ENCODE assay signal across 1 cellular context in genomic region chr2:64624108-64624610, GRCh38.
TF ChIP-seq lines count a peak whose summit lies in the region.

No MANE protein-coding gene starts in this region.

TF ChIP-seq in HepG2, 621 proteins besides CTCF, POLR2A, EP300 and RAD21:
- TF ChIP-seq, protein P1, sequence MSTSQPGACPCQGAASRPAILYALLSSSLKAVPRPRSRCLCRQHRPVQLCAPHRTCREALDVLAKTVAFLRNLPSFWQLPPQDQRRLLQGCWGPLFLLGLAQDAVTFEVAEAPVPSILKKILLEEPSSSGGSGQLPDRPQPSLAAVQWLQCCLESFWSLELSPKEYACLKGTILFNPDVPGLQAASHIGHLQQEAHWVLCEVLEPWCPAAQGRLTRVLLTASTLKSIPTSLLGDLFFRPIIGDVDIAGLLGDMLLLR (CRISPR knock-in tag; IDR thresholded peaks at IDR 0.05): no peak
- no peak for TF ChIP-seq ELF1 (CRISPR knock-in tag; IDR thresholded peaks at IDR 0.05)
- no peak for TF ChIP-seq FOXO1 (CRISPR knock-in tag; IDR thresholded peaks at IDR 0.05)
- TF ChIP-seq JUND (CRISPR knock-in tag; IDR thresholded peaks at IDR 0.05): no peak
- no peak for TF ChIP-seq SATB2 (CRISPR knock-in tag; IDR thresholded peaks at IDR 0.05)
- TF ChIP-seq POGZ (CRISPR knock-in tag; IDR thresholded peaks at IDR 0.05): no peak
- no peak for TF ChIP-seq ZNF724P (CRISPR knock-in tag; IDR thresholded peaks at IDR 0.05; ENCODE audit: borderline replicate concordance)
- TF ChIP-seq PRPF4 (IDR thresholded peaks at IDR 0.05; ENCODE audit: low read depth, low read length, poor library complexity, severe bottlenecking): no peak
- no peak for TF ChIP-seq HNF4A (CRISPR knock-in tag; IDR thresholded peaks at IDR 0.05)
- TF ChIP-seq SOX5 (CRISPR knock-in tag; IDR thresholded peaks at IDR 0.05; ENCODE audit: borderline replicate concordance): no peak
- TF ChIP-seq SETDB1 (CRISPR knock-in tag; IDR thresholded peaks at IDR 0.05; ENCODE audit: borderline replicate concordance): no peak
- no peak for TF ChIP-seq ATF7 (IDR thresholded peaks at IDR 0.05)
- no peak for TF ChIP-seq ATF7 (CRISPR knock-in tag; IDR thresholded peaks at IDR 0.05)
